ENCODE assay signal across 8 cellular contexts in genomic region chr7:11831727-11832495, GRCh38. TPM values are rescaled to one million over a fixed set of nuclear protein-coding genes. Genes with fewer than 3 reads are reported as not detected.
DNase-seq lines count a peak whose midpoint lies in the region; ATAC-seq and TF ChIP-seq lines count a peak whose summit lies in the region.

Gene THSD7A (minus strand): TSS chr7:11832198. CDS start chr7:11831946, 252 bp downstream.

- H3K9me3 ChIP-seq in body of pancreas, result no peaks in the 10 kb centered on the region

- H3K27ac ChIP-seq in body of pancreas, result peak within 1 kb of the TSS in 3 of 4 donors; percentile 36 to 76 (median 41)

- intact Hi-C loops in body of pancreas (cut with DNase I), result no loop called here

- H3K4me1 ChIP-seq in body of pancreas, result peaks cover 16% of the 10 kb centered on the region

- H3K4me3 ChIP-seq in body of pancreas (peak within 1 kb of the TSS in 1 of 2 donors; percentile 24), iPS-11a (ENCODE audit: low read depth, low read length) (peak within 1 kb of the TSS; percentile 65), retinal pigment epithelial cell (ENCODE audit: low read length) (peak within 1 kb of the TSS; percentile 70)

- peak in 3 of 7 experiments; percentile 8 to 42 (median 36) for TF ChIP-seq CTCF in body of pancreas (IDR thresholded peaks at IDR 0.05)
- TF ChIP-seq CTCF in retinal pigment epithelial cell (conservative IDR thresholded peaks at IDR 0.05; ENCODE audit: low read depth, low read length), result no peak

- WGBS in body of pancreas, 2 donors, result 5 to 17% methylated on average over 16 to 60 of the region's 62 CpGs

- no peak for TF ChIP-seq POLR2A in body of pancreas (IDR thresholded peaks at IDR 0.05)

- DNase-seq in activated CD4-positive, CD25-positive, alpha-beta regulatory T cell treated with anti-CD3 and anti-CD28 coated beads, Interleukin-2, amount 50 U/mL, for 72 hours, result no peak
- DNase-seq in NCI-H526 (lab: John Stamatoyannopoulos, UW) (peak; percentile 64 to 87), body of pancreas (peak; percentile 16 to 57 (median 44)), retinal pigment epithelial cell (ENCODE audit: low read depth) (no peak)

- peak; percentile 41 to 49 for ATAC-seq in activated CD4-positive, CD25-positive, alpha-beta regulatory T cell treated with anti-CD3 and anti-CD28 coated beads, Interleukin-2, amount 50 U/mL, for 24 hours
- peak; percentile 55 for ATAC-seq in HG03045 (IDR thresholded peaks at IDR 0.05; ENCODE audit: unreplicated experiment)
- peak; percentile 86 for ATAC-seq in body of pancreas
- ATAC-seq in GM21526 (IDR thresholded peaks at IDR 0.05; ENCODE audit: low FRiP score, unreplicated experiment), result no peak

- no peaks in the 10 kb centered on the region for H3K27me3 ChIP-seq in body of pancreas

- no peaks in the 10 kb centered on the region for H3K36me3 ChIP-seq in body of pancreas (replicated peaks in 1 of 2; ENCODE audit: insufficient read depth in 1 of 2, low read depth in 2 of 2)

RNA-seq across cellular contexts. Expression of gene THSD7A, which starts in this region (rescaled TPM):
- total RNA-seq in body of pancreas, result 1 to 10 TPM in 1 of 2 donors, under 1 TPM in 1; 0.66 to 7.0 TPM

Comparison
In these comparisons a context has a peak if more than half of its experiments do, and no peak if none do; other contexts are left out.
1. DNase-seq: peak in NCI-H526 (2 of 2) and body of pancreas (4 of 4); none in activated CD4-positive, CD25-positive, alpha-beta regulatory T cell treated with anti-CD3 and anti-CD28 coated beads, Interleukin-2, amount 50 U/mL, for 72 hours (single experiment) and retinal pigment epithelial cell (single experiment).